In genomic region chr10:89643812-89644690, GRCh38 we compare ENCODE assay signal across 8 cellular contexts. TPM values are rescaled to one million over a fixed set of nuclear protein-coding genes. Genes with fewer than 3 reads are reported as not detected.
DNase-seq lines count a peak whose midpoint lies in the region; ATAC-seq, FAIRE-seq and TF ChIP-seq lines count a peak whose summit lies in the region.

No MANE protein-coding gene starts in this region.

- H3K4me1 ChIP-seq in ES-I3 (ENCODE audit: insufficient read depth, low read length) (peaks cover 6% of the 10 kb centered on the region; the same call in 1 of the 2 replicates), RWPE2 (ENCODE audit: insufficient read depth, poor library complexity, severe bottlenecking) (peaks cover 10% of the 10 kb centered on the region), neuronal stem cell (ENCODE audit: control insufficient read depth in 2 of 2, insufficient read depth in 1 of 2, low read depth in 1 of 2, low read length in 2 of 2) (peaks cover 8 to 15% of the 10 kb centered on the region in 2 donors)

- H2AFZ ChIP-seq in neuronal stem cell (ENCODE audit: low read length) = peak overlapping the region; percentile 89

- peak overlapping the region; percentile 63 for H2BK15ac ChIP-seq in neuronal stem cell (ENCODE audit: low read length)

- H3K4ac ChIP-seq in neuronal stem cell (ENCODE audit: low read length) = no peak overlapping the region

- WGBS in neuronal stem cell (ENCODE audit: extremely low coverage in 2 of 2, insufficient read length in 2 of 2, insufficient replicate concordance in 1 of 2), 2 donors = no CpG with 5 or more reads among the region's 49 CpGs

- no peak overlapping the region for H4K8ac ChIP-seq in neuronal stem cell (ENCODE audit: low read depth, low read length)

- H2BK5ac ChIP-seq in neuronal stem cell (ENCODE audit: low read length) = peak overlapping the region; percentile 97

- no peak for TF ChIP-seq CTCF in RWPE2 (IDR thresholded peaks at IDR 0.05; ENCODE audit: poor library complexity, severe bottlenecking)

- H3K9ac ChIP-seq in ES-I3 (ENCODE audit: low read depth, low read length) = peak overlapping the region; percentile 77
- peak overlapping the region; percentile 89 for H3K9ac ChIP-seq in neuronal stem cell (ENCODE audit: low read depth, low read length, poor library complexity)

- peak overlapping the region; percentile 50 for H2BK120ac ChIP-seq in neuronal stem cell (ENCODE audit: low read depth, low read length)

- H3K4me3 ChIP-seq in RWPE2 (ENCODE audit: severe bottlenecking) = peak overlapping the region; percentile 84
- peak overlapping the region; percentile 66 to 98 for H3K4me3 ChIP-seq in neuronal stem cell (ENCODE audit: low read length in 2 of 2)

- H3K9me3 ChIP-seq in ES-I3 (ENCODE audit: control insufficient read depth, insufficient read depth, low read length) = no peaks in the 10 kb centered on the region
- no peaks in the 10 kb centered on the region for H3K9me3 ChIP-seq in RWPE2 (ENCODE audit: severe bottlenecking)
- H3K9me3 ChIP-seq in neuronal stem cell (replicated peaks in 1 of 2; ENCODE audit: control insufficient read depth in 2 of 2, insufficient read depth in 1 of 2, low read depth in 1 of 2, low read length in 2 of 2) = no peaks in the 10 kb centered on the region

- no peaks in the 10 kb centered on the region for H3K79me1 ChIP-seq in neuronal stem cell (ENCODE audit: low read depth, low read length)

- FAIRE-seq in H54 (lab: Jason Lieb, UNC) (peak; percentile 100), frontal cortex (lab: Jason Lieb, UNC) (peak; percentile 50)

- peak; percentile 92 for DNase-seq in H54 (ENCODE audit: insufficient read length, low spot score)
- DNase-seq in LoVo (ENCODE audit: low spot score) = peak; percentile 92
- peak; percentile 87 for DNase-seq in RWPE2 (ENCODE audit: low spot score)
- DNase-seq in activated gamma-delta T cell treated with Interleukin-2 at 50 U/mL for 16 hours = peak; percentile 51
- DNase-seq in frontal cortex (ENCODE audit: low spot score in 2 of 2) = peak; percentile 85 to 86
- peak; percentile 93 for DNase-seq in neuronal stem cell (ENCODE audit: low spot score)
- DNase-seq in superior temporal gyrus (ENCODE audit: extremely low spot score) = peak; percentile 96

- ATAC-seq in RWPE2 (ENCODE audit: low read depth) = peak; percentile 89

- H3K36me3 ChIP-seq in ES-I3 (ENCODE audit: insufficient read depth, low read length) (no peaks in the 10 kb centered on the region), RWPE2 (ENCODE audit: low read depth) (no peaks in the 10 kb centered on the region), neuronal stem cell (replicated peaks in 1 of 2; ENCODE audit: control insufficient read depth in 2 of 2, insufficient read depth in 2 of 2, low read length in 2 of 2) (peaks cover 0 to 12% of the 10 kb centered on the region in 2 donors)

- H3K27ac ChIP-seq in RWPE2 (ENCODE audit: poor library complexity, severe bottlenecking) (peak overlapping the region; percentile 83), neuronal stem cell (replicated peaks; ENCODE audit: low read length) (peak overlapping the region; percentile 93)

- H3K27me3 ChIP-seq in RWPE2 (ENCODE audit: insufficient read depth, poor library complexity, severe bottlenecking) = no peaks in the 10 kb centered on the region
- H3K27me3 ChIP-seq in neuronal stem cell (ENCODE audit: control insufficient read depth in 3 of 3, insufficient read depth in 3 of 3, low read depth in 1 of 3, low read length in 3 of 3) = no peaks in the 10 kb centered on the region

- peak overlapping the region; percentile 95 for H3K14ac ChIP-seq in neuronal stem cell (ENCODE audit: low read length)

- TF ChIP-seq POLR2A in H54 (IDR thresholded peaks at IDR 0.05; ENCODE audit: low read depth, low read length) = peak; percentile 96

- no peak overlapping the region for H2BK12ac ChIP-seq in neuronal stem cell (ENCODE audit: low read length)

- H3K23ac ChIP-seq in neuronal stem cell (ENCODE audit: low read depth, low read length, poor library complexity) = peak overlapping the region; percentile 70

- H2AK5ac ChIP-seq in neuronal stem cell (ENCODE audit: low read depth, low read length) = peak overlapping the region; percentile 82

- peak overlapping the region; percentile 58 for H3K4me2 ChIP-seq in neuronal stem cell (ENCODE audit: insufficient read depth, low read length, poor library complexity, severe bottlenecking)

- H4K91ac ChIP-seq in neuronal stem cell (ENCODE audit: low read depth, low read length, poor library complexity) = no peak overlapping the region

- peak overlapping the region; percentile 97 for H3K18ac ChIP-seq in neuronal stem cell (ENCODE audit: low read length)

RNA-seq across cellular contexts. Expression of gene PANK1, which starts 1.0 kb away (rescaled TPM):
- total RNA-seq in frontal cortex = 35.5 TPM
- polyA plus RNA-seq in neuronal stem cell (2013, experiment 1 of 2) = 35.2 TPM
- polyA plus RNA-seq in neuronal stem cell (2013, experiment 2 of 2) = 37.7 TPM

RNA-seq across cellular contexts. Expression of gene KIF20B, which starts 57.3 kb away (rescaled TPM):
- total RNA-seq in frontal cortex = 11.0 TPM
- 30.2 TPM for polyA plus RNA-seq in neuronal stem cell (2013, experiment 1 of 2)
- polyA plus RNA-seq in neuronal stem cell (2013, experiment 2 of 2) = 32.3 TPM

Comparison
In these comparisons a context has a peak if more than half of its experiments do, and no peak if none do; other contexts are left out.
1. Peak in every context shown above with its lines: DNase-seq, ATAC-seq, H3K4me3 ChIP-seq and H3K27ac ChIP-seq.